8 cellular contexts compared by ENCODE assay signal in the genomic region with DNA sequence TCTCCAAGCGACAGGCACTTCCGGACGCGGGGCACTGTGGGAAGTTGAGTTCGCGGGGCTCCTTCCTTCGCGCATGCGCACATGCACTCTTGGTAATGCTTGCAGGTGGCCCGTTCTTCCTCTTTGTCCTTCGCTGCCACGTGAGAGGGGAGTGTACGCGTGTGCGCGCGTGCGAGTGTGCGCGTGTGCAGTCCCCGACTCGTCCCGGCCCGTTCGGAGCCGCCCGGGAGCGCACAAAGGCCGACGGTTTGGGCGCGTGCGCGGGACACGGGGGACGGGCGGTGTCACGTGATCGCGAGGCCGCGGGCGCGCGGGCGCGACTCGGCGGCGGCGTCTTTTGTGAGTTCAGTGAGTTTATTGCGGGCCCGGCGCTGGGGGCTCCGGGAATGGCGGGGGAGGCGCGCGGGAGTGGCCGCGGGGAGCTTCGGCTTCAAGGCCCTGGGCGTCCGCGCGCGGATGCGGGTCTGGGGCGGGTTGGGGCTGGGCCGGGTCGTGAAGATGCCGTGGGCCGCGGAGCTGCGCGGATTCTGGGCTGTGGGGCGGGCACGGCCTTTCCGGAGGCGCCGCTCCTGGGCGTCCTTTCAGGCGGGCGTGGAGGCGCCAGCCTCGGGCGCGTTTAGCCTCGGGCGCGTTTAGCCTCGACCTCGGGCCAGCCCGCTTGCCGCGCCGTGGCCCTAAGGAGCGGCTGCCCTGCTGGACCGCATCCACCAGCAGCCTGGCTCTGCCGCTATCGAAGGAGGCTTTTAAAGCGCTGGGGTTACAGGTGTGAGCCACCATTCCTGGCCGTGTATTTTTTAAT. TPM values are rescaled to one million over a fixed set of nuclear protein-coding genes. Genes with fewer than 3 reads are reported as not detected.
DNase-seq lines count a peak whose midpoint lies in the region; ATAC-seq, FAIRE-seq and TF ChIP-seq lines count a peak whose summit lies in the region.

TSS of gene ZNF84 (plus strand) at position 303 of the 799 bp plus-strand sequence. CDS start 3,959 bp downstream, outside the sequence.

- H4K20me1 ChIP-seq in IMR-90 (ENCODE audit: insufficient read depth, low read length) (no peaks in the 10 kb centered on the region), endothelial cell of umbilical vein (replicated peaks; ENCODE audit: control insufficient read depth, extremely low read depth, insufficient read depth, low read length) (no peaks in the 10 kb centered on the region)

- peak within 1 kb of the TSS; percentile 63 for H2BK120ac ChIP-seq in IMR-90 (ENCODE audit: low read depth, low read length)

- H3K27me3 ChIP-seq in IMR-90 (ENCODE audit: control insufficient read depth, insufficient read depth, low read length) (no peaks in the 10 kb centered on the region), endothelial cell of umbilical vein (ENCODE audit: control insufficient read depth in 2 of 2, insufficient read depth in 2 of 2, low read length in 2 of 2) (no peaks in the 10 kb centered on the region)

- TF ChIP-seq CTCF in IMR-90 (conservative IDR thresholded peaks at IDR 0.05; ENCODE audit: low read depth, low read length) (no peak), endothelial cell of umbilical vein (IDR thresholded peaks at IDR 0.05; ENCODE audit: extremely low read depth in 1 of 2, insufficient read depth in 1 of 2, low read depth in 1 of 2, low read length in 2 of 2) (no peak)

- H3K4me3 ChIP-seq in IMR-90 (ENCODE audit: insufficient read depth, low read depth, low read length) (peak within 1 kb of the TSS; percentile 52), endothelial cell of umbilical vein (replicated peaks in 1 of 3; ENCODE audit: insufficient read depth in 1 of 3, low read depth in 1 of 3, low read length in 3 of 3) (peak within 1 kb of the TSS; percentile 42 to 90 (median 78))

- peak; percentile 97 for FAIRE-seq in endothelial cell of umbilical vein (lab: Jason Lieb, UNC)

- H4K5ac ChIP-seq in IMR-90 (ENCODE audit: low read depth, low read length): peak within 1 kb of the TSS; percentile 21; the same call in 1 of the 2 replicates

- H3K23ac ChIP-seq in IMR-90 (ENCODE audit: low read depth, low read length): peak within 1 kb of the TSS; percentile 50; the same call in 1 of the 2 replicates

- no peak for TF ChIP-seq RAD21 in IMR-90 (IDR thresholded peaks at IDR 0.05; ENCODE audit: low read length)

- TF ChIP-seq POLR2A in IMR-90 (IDR thresholded peaks at IDR 0.05; ENCODE audit: low read depth, low read length): peak; percentile 79
- peak; percentile 83 for TF ChIP-seq POLR2A in endothelial cell of umbilical vein (IDR thresholded peaks at IDR 0.05; ENCODE audit: low read depth, low read length)

- H3K79me2 ChIP-seq in endothelial cell of umbilical vein (ENCODE audit: control insufficient read depth, insufficient read depth, low read length): peaks cover 24% of the 10 kb centered on the region

- peak within 1 kb of the TSS; percentile 84 for H3K14ac ChIP-seq in IMR-90 (replicated peaks; ENCODE audit: low read depth, low read length)

- H2BK20ac ChIP-seq in IMR-90 (ENCODE audit: low read depth, low read length): no peak within 1 kb of the TSS

- H3K36me3 ChIP-seq in IMR-90 (ENCODE audit: control insufficient read depth, insufficient read depth, low read length): peaks cover 16% of the 10 kb centered on the region
- peaks cover 3 to 9% of the 10 kb centered on the region in 2 experiments for H3K36me3 ChIP-seq in endothelial cell of umbilical vein (ENCODE audit: control insufficient read depth in 2 of 2, extremely low read depth in 1 of 2, insufficient read depth in 2 of 2, low read length in 2 of 2)

- H3K4me1 ChIP-seq in IMR-90 (ENCODE audit: control insufficient read depth, insufficient read depth, low read length) (no peaks in the 10 kb centered on the region), endothelial cell of umbilical vein (ENCODE audit: control insufficient read depth, extremely low read depth, insufficient read depth, low read length) (no peaks in the 10 kb centered on the region)

- POLR2A ChIA-PET in IMR-90 (lab: Charles Lee; ENCODE audit: unreplicated experiment) (interaction anchor here (0.6 kb wide), 1 partner anchor 117 kb away, joined by 3 read pairs; no protein-coding TSS in a partner anchor), endothelial cell of umbilical vein (lab: Charles Lee) (no interaction called here)

- H3K18ac ChIP-seq in IMR-90 (ENCODE audit: low read depth, low read length): no peak within 1 kb of the TSS

- peak within 1 kb of the TSS; percentile 83 for H3K4me2 ChIP-seq in IMR-90 (ENCODE audit: low read depth, low read length)
- peak within 1 kb of the TSS; percentile 76 for H3K4me2 ChIP-seq in endothelial cell of umbilical vein (ENCODE audit: insufficient read depth, low read length)

- H3K9me3 ChIP-seq in IMR-90 (ENCODE audit: control insufficient read depth, insufficient read depth, low read length) (peaks cover 36% of the 10 kb centered on the region), endothelial cell of umbilical vein (replicated peaks; ENCODE audit: control insufficient read depth, insufficient read depth, low read length) (peaks cover 5% of the 10 kb centered on the region)

- peak within 1 kb of the TSS; percentile 67 for H2BK5ac ChIP-seq in IMR-90 (ENCODE audit: low read depth, low read length, poor library complexity, severe bottlenecking)

- H2AFZ ChIP-seq in IMR-90 (replicated peaks; ENCODE audit: low read length, poor library complexity) (peak within 1 kb of the TSS; percentile 94), endothelial cell of umbilical vein (ENCODE audit: low read depth, low read length) (peak within 1 kb of the TSS; percentile 26)

- H3K27ac ChIP-seq in IMR-90 (ENCODE audit: insufficient read depth, low read length) (peak within 1 kb of the TSS; percentile 61), endothelial cell of umbilical vein (ENCODE audit: insufficient read depth, low read depth, low read length) (peak within 1 kb of the TSS; percentile 59)

- H4K8ac ChIP-seq in IMR-90 (ENCODE audit: low read depth in 2 of 2, low read length in 2 of 2): peak within 1 kb of the TSS in 1 of 2 experiments; percentile 90; a peak in 2 of 4 replicates

- peaks cover 5 to 6% of the 10 kb centered on the region in 2 experiments; a peak in 2 of 4 replicates for H3K79me1 ChIP-seq in IMR-90 (ENCODE audit: low read depth in 1 of 2, low read length in 2 of 2)

- no peak within 1 kb of the TSS for H2BK15ac ChIP-seq in IMR-90 (ENCODE audit: low read depth, low read length)

- H4K91ac ChIP-seq in IMR-90 (ENCODE audit: insufficient read depth, low read depth, low read length): peak within 1 kb of the TSS; percentile 75

- no peak within 1 kb of the TSS for H2AK5ac ChIP-seq in IMR-90 (ENCODE audit: low read depth, low read length)

- peak within 1 kb of the TSS; percentile 67; the same call in 1 of the 2 replicates for H3K56ac ChIP-seq in IMR-90 (ENCODE audit: extremely low read depth, insufficient read depth, low read length)

- intact Hi-C loops in IMR-90 (cut with micrococcal nuclease): loop anchor here (1.0 kb wide), 1 partner anchor 51 kb away; the partner anchor contains the start of gene ZNF26
- intact Hi-C loops in endothelial cell of umbilical vein (cut with micrococcal nuclease): loop anchor here (1.0 kb wide), 4 partner anchors 43 to 129 kb away; partner anchors contain the start of genes ZNF10, ZNF140, ZNF26 and ZNF891

- H2AK9ac ChIP-seq in IMR-90 (replicated peaks; ENCODE audit: low read depth, low read length, poor library complexity): peak within 1 kb of the TSS; percentile 87

- peak; percentile 95 for ATAC-seq in GM21528 (IDR thresholded peaks at IDR 0.05; ENCODE audit: low FRiP score, unreplicated experiment)
- ATAC-seq in IMR-90 (ENCODE audit: low read depth): peak; percentile 96

- DNase-seq in DMS 273 (lab: John Stamatoyannopoulos, UW; ENCODE audit: unreplicated experiment): peak; percentile 98
- DNase-seq in IMR-90: peak; percentile 98
- peak; percentile 99 for DNase-seq in OCI-M1 (lab: John Stamatoyannopoulos, UW)
- DNase-seq in activated T-cell treated with anti-CD3 and anti-CD28 coated beads for 24 hours (ENCODE audit: low read depth): peak; percentile 97
- peak; percentile 99 for DNase-seq in endothelial cell of umbilical vein (ENCODE audit: low read depth, low spot score)
- peak; percentile 97 for DNase-seq in midbrain (lab: John Stamatoyannopoulos, UW)
- DNase-seq in stimulated activated CD8-positive, alpha-beta memory T cell treated with anti-CD3 and anti-CD28 coated beads, Interleukin-2, amount 100 ng/mL, for 1 hour (ENCODE audit: low read depth in 2 of 2): peak; percentile 94

- CTCF ChIA-PET in IMR-90 (lab: Yijun Ruan, JAX): no interaction called here
- CTCF ChIA-PET in endothelial cell of umbilical vein (lab: Charles Lee): no interaction called here

- dilution Hi-C loops in IMR-90 (cut with HindIII; ENCODE audit: low sequenced_read_pairs, unreplicated experiment): no loop called here
- dilution Hi-C loops in endothelial cell of umbilical vein (cut with MboI; ENCODE audit: extremely low pct_ligation_motif_present, low sequenced_read_pairs): no loop called here

- BruUV-seq in IMR-90 (replicated peaks; lab: Mats Ljungman, UMichigan) (no TSS peak), endothelial cell of umbilical vein (replicated peaks; lab: Mats Ljungman, UMichigan) (no TSS peak)

- in situ Hi-C loops in IMR-90 (cut with MboI; ENCODE audit: low sequenced_read_pairs): no loop called here

- H3K9ac ChIP-seq in IMR-90 (ENCODE audit: low read depth, low read length): peak within 1 kb of the TSS; percentile 78
- peak within 1 kb of the TSS; percentile 91 for H3K9ac ChIP-seq in endothelial cell of umbilical vein (replicated peaks; ENCODE audit: extremely low read depth, insufficient read depth, low read length)

- H3K9me1 ChIP-seq in IMR-90 (ENCODE audit: insufficient read depth, low read length) (no peaks in the 10 kb centered on the region), endothelial cell of umbilical vein (replicated peaks; ENCODE audit: control insufficient read depth, extremely low read depth, insufficient read depth, low read length) (no peaks in the 10 kb centered on the region)

- H3K4ac ChIP-seq in IMR-90 (ENCODE audit: low read depth, low read length): peak within 1 kb of the TSS; percentile 89

- WGBS in IMR-90 (ENCODE audit: extremely low coverage in 2 of 2, insufficient read length in 1 of 2), 2 experiments: 0% methylated on average over 26 of the region's 103 CpGs; no CpG with 5 or more reads in 1 of the 2 experiments

RNA-seq across cellular contexts. Expression of gene ZNF84, which starts in this region (rescaled TPM):
- total RNA-seq in IMR-90 (2012; rRNA removed): 28.1 and 38.5 TPM in 2 replicates
- polyA plus RNA-seq in IMR-90 (2012; rRNA removed): 11.0 and 14.9 TPM in 2 replicates
- 2.3 and 4.6 TPM in 2 replicates for polyA plus RNA-seq in IMR-90 (2012; cell fraction: cytosol; rRNA removed)
- 9.9 and 68.1 TPM in 2 replicates for polyA plus RNA-seq in IMR-90 (2012; cell fraction: nucleus; rRNA removed; ENCODE audit: low replicate concordance)
- total RNA-seq in endothelial cell of umbilical vein: 26.0 TPM in 2 replicates
- polyA plus RNA-seq in endothelial cell of umbilical vein: 8.8 and 9.0 TPM in 2 replicates
- polyA plus RNA-seq in endothelial cell of umbilical vein (2011; cell fraction: cytosol; rRNA removed): 10.1 and 14.5 TPM in 2 replicates
- 64.7 and 73.1 TPM in 2 replicates for polyA plus RNA-seq in endothelial cell of umbilical vein (2011; cell fraction: nucleus; rRNA removed)
- polyA plus RNA-seq in endothelial cell of umbilical vein (2012): 21.7 and 24.3 TPM in 2 replicates
- polyA minus RNA-seq in endothelial cell of umbilical vein: 25.7 and 32.6 TPM in 2 replicates
- polyA minus RNA-seq in endothelial cell of umbilical vein (2011; cell fraction: cytosol; rRNA and poly(A)+ RNA removed): 8.5 TPM
- 44.4 and 57.2 TPM in 2 replicates for polyA minus RNA-seq in endothelial cell of umbilical vein (2011; cell fraction: nucleus; rRNA and poly(A)+ RNA removed)

Comparison
In these comparisons a context has a peak if more than half of its experiments do, and no peak if none do; other contexts are left out.
1. Peak in every context shown above with its lines: DNase-seq, ATAC-seq, H3K4me3 ChIP-seq and H3K27ac ChIP-seq.